In genomic region chr4:165359501-165359900, GRCh38 we compare ENCODE assay signal across 19 cellular contexts. TPM values are rescaled to one million over a fixed set of nuclear protein-coding genes. Genes with fewer than 3 reads are reported as not detected.
DNase-seq lines count a peak whose midpoint lies in the region; ATAC-seq and TF ChIP-seq lines count a peak whose summit lies in the region.
"Had no signal": no experiment of that assay in that cellular context is flagged by ENCODE, and none has a peak within 500 bp of the region (broad histone marks: within the 10 kb centered on the region; RNA-seq: fewer than 3 reads in every experiment).

No MANE protein-coding gene starts in this region.

- intact Hi-C loops in aorta (cut with DNase I), result no loop called here

- no peak overlapping the region for H3K27ac ChIP-seq in aorta (ENCODE audit: low read depth in 1 of 2, low read length in 2 of 2)
- H3K27ac ChIP-seq: BLaER1, thyroid gland had no signal

- ATAC-seq in GM18907 (IDR thresholded peaks at IDR 0.05; ENCODE audit: unreplicated experiment), result peak; percentile 66
- no peak for ATAC-seq in aorta (ENCODE audit: low FRiP score)
- no peak for ATAC-seq in HG03571 (IDR thresholded peaks at IDR 0.05; ENCODE audit: unreplicated experiment)
- ATAC-seq: heart right ventricle, left colon, natural killer cell had no signal

- TF ChIP-seq CTCF in NB4 (IDR thresholded peaks at IDR 0.05; ENCODE audit: low read depth, low read length) (no peak), choroid plexus epithelial cell (conservative IDR thresholded peaks at IDR 0.05; ENCODE audit: low read depth, low read length) (no peak)

- DNase-seq in NB4 (ENCODE audit: low read depth) (peak; percentile 55), choroid plexus epithelial cell (ENCODE audit: low read depth) (peak; percentile 50), renal cortical epithelial cell (ENCODE audit: low read depth) (peak; percentile 76), HuH-7 (ENCODE audit: low spot score) (no peak), aorta (no peak), SHP77 treated with DMSO at 0.1 percent for 48 hours (lab: John Stamatoyannopoulos, UW) (no peak)
- DNase-seq: activated CD4-positive, alpha-beta T cell treated with anti-CD3 and anti-CD28 coated beads for 4 hours; activated T-cell treated with anti-CD3 and anti-CD28 coated beads, Interleukin-2, amount 50 U/mL, for 24 hours; heart right ventricle; left colon; natural killer cell; NCI-H1694; NCI-H524; RPMI8226; stimulated activated CD8-positive, alpha-beta memory T cell treated with anti-CD3 and anti-CD28 coated beads, Interleukin-4, amount 100 ng/mL, for 48 hours; thyroid gland had no signal

- TF ChIP-seq POLR2A in NB4 (IDR thresholded peaks at IDR 0.05; ENCODE audit: extremely low read depth, insufficient read length), result no peak

- H3K4me3 ChIP-seq in NB4 (ENCODE audit: low read depth, low read length) (no peak overlapping the region), choroid plexus epithelial cell (ENCODE audit: low read depth, low read length) (no peak overlapping the region), aorta (ENCODE audit: low read length in 2 of 2) (no peak overlapping the region)
- H3K4me3 ChIP-seq: BLaER1, heart right ventricle, thyroid gland had no signal

- 85 to 87% methylated on average over 2 of the region's 2 CpGs for WGBS in aorta, 2 donors

- no peaks in the 10 kb centered on the region for H3K27me3 ChIP-seq in aorta (ENCODE audit: control insufficient read depth in 1 of 2, insufficient read depth in 2 of 2, low read length in 1 of 2)
- H3K27me3 ChIP-seq: BLaER1, thyroid gland had no signal

- no peaks in the 10 kb centered on the region for H3K9me3 ChIP-seq in aorta (ENCODE audit: control insufficient read depth, low read length)
- H3K9me3 ChIP-seq: BLaER1, heart right ventricle, thyroid gland had no signal

- H3K36me3 ChIP-seq in aorta (ENCODE audit: control insufficient read depth in 1 of 2, insufficient read depth in 2 of 2, low read length in 1 of 2), result no peaks in the 10 kb centered on the region
- H3K36me3 ChIP-seq: BLaER1, heart right ventricle, thyroid gland had no signal

- H3K4me1 ChIP-seq in aorta (ENCODE audit: control insufficient read depth in 1 of 2, insufficient read depth in 2 of 2, low read length in 2 of 2), result no peaks in the 10 kb centered on the region
- H3K4me1 ChIP-seq: BLaER1, thyroid gland had no signal

RNA-seq across cellular contexts. Expression of gene CPE, which starts 19.3 kb away (rescaled TPM):
- 6.9 and 32.8 TPM in 2 replicates for total RNA-seq in renal cortical epithelial cell
- total RNA-seq in aorta, result 100 to 1,000 TPM; 417 to 443 TPM
- 100 to 1,000 TPM; 256 to 287 TPM for polyA plus RNA-seq in aorta
- total RNA-seq: natural killer cell had no signal

RNA-seq across cellular contexts. Expression of gene MSMO1, which starts 32.0 kb away (rescaled TPM):
- 72.7 and 446 TPM in 2 replicates for total RNA-seq in renal cortical epithelial cell
- 10 to 100 TPM; 23.4 to 34.1 TPM for total RNA-seq in aorta
- polyA plus RNA-seq in aorta, result 10 to 100 TPM; 11.2 to 14.8 TPM

Comparison
In these comparisons a context has a peak if more than half of its experiments do, and no peak if none do; other contexts are left out.
1. DNase-seq: peak in NB4 (single experiment), choroid plexus epithelial cell (single experiment) and renal cortical epithelial cell (single experiment); none in HuH-7 (single experiment), aorta (0 of 2) and SHP77 treated with DMSO at 0.1 percent for 48 hours (single experiment).
2. RNA of gene CPE, which starts 19.3 kb away (total RNA-seq): 417 to 443 TPM in aorta; 6.9 to 32.8 TPM in renal cortical epithelial cell; every median in the first group is over 10 times any median in the second.